In genomic region chr22:41216984-41217383, GRCh38 we compare ENCODE assay signal across 8 cellular contexts. TPM values are rescaled to one million over a fixed set of nuclear protein-coding genes. Genes with fewer than 3 reads are reported as not detected.
DNase-seq lines count a peak whose midpoint lies in the region; ATAC-seq and TF ChIP-seq lines count a peak whose summit lies in the region.

No MANE protein-coding gene starts in this region.

- peak overlapping the region; percentile 94 for H3K27ac Mint-ChIP-seq in osteocyte (ENCODE audit: unreplicated experiment)

- peaks cover 89% of the 10 kb centered on the region for H3K36me3 ChIP-seq in DOHH2 (ENCODE audit: control insufficient read depth, low read length)

- H3F3A ChIP-seq in DOHH2 (ENCODE audit: control insufficient read depth, insufficient read depth) = no peaks in the 10 kb centered on the region

- H3K4me3 ChIP-seq in DOHH2 (ENCODE audit: low read length) = no peak overlapping the region

- H3K4me2 ChIP-seq in DOHH2 (ENCODE audit: low read length) = peak overlapping the region; percentile 41; the same call in 1 of the 2 replicates

- peaks cover 29% of the 10 kb centered on the region for H3K4me1 Mint-ChIP-seq in osteocyte (ENCODE audit: unreplicated experiment)

- CTCF ChIA-PET in RWPE1 (lab: Yijun Ruan, JAX) = no interaction called here

- H3K27ac ChIP-seq in DOHH2 (ENCODE audit: low read depth, low read length) = peak overlapping the region; percentile 40; the same call in 1 of the 2 replicates
- H3K27ac ChIP-seq in RWPE1 = peak overlapping the region; percentile 99
- H3K27ac ChIP-seq in epithelial cell of prostate = peak overlapping the region; percentile 100

- POLR2A ChIA-PET in RWPE1 (lab: Yijun Ruan, JAX; ENCODE audit: low non-redundant PET) = no interaction called here

- ATAC-seq in HG02798 (IDR thresholded peaks at IDR 0.05; ENCODE audit: poor library complexity, unreplicated experiment) = no peak

- peaks cover 34% of the 10 kb centered on the region for H3K36me3 Mint-ChIP-seq in osteocyte (ENCODE audit: unreplicated experiment)

- H3K79me2 ChIP-seq in DOHH2 (ENCODE audit: control insufficient read depth, low read length) = peaks cover 2% of the 10 kb centered on the region; the same call in 1 of the 2 replicates

- H3K4me1 ChIP-seq in DOHH2 (ENCODE audit: control insufficient read depth, low read length) = peaks cover 21% of the 10 kb centered on the region

- H3K27me3 Mint-ChIP-seq in osteocyte (ENCODE audit: unreplicated experiment) = no peaks in the 10 kb centered on the region

- DNase-seq in RWPE1 (ENCODE audit: low spot score) = no peak
- DNase-seq in epithelial cell of prostate (ENCODE audit: low read depth, low spot score) = no peak
- DNase-seq in osteocyte (ENCODE audit: extremely low spot score, unreplicated experiment) = no peak
- no peak for DNase-seq in SIG-M5 treated with dmso at 0.1 percent for 504 hours (lab: John Stamatoyannopoulos, UW; ENCODE audit: unreplicated experiment)
- DNase-seq in NCI-H69 (lab: John Stamatoyannopoulos, UW) = no peak
- no peak for DNase-seq in stimulated activated CD4-positive, alpha-beta T cell treated with anti-CD3 and anti-CD28 coated beads, Interleukin-4, amount 100 ng/mL, for 24 hours

- no peak overlapping the region for H3K4me3 Mint-ChIP-seq in osteocyte (ENCODE audit: unreplicated experiment)

- no peaks in the 10 kb centered on the region for H3K27me3 ChIP-seq in DOHH2 (ENCODE audit: control insufficient read depth, low read length)

- no peaks in the 10 kb centered on the region for H3K9me3 ChIP-seq in DOHH2 (ENCODE audit: control insufficient read depth, insufficient read depth, low read length)

- H4K20me1 ChIP-seq in DOHH2 (ENCODE audit: control insufficient read depth, insufficient read depth, low read depth, low read length) = no peaks in the 10 kb centered on the region

- no peaks in the 10 kb centered on the region for H3K9me2 ChIP-seq in DOHH2 (replicated peaks; ENCODE audit: control insufficient read depth, low read length)

- no peaks in the 10 kb centered on the region for H3K9me3 Mint-ChIP-seq in osteocyte (ENCODE audit: unreplicated experiment)

- TF ChIP-seq CTCF in DOHH2 (IDR thresholded peaks at IDR 0.05; ENCODE audit: low read depth, low read length, poor library complexity, severe bottlenecking) (no peak), RWPE1 (conservative IDR thresholded peaks at IDR 0.05; ENCODE audit: low read depth) (no peak), osteocyte (IDR thresholded peaks at IDR 0.05) (no peak)

RNA-seq across cellular contexts. Expression of gene L3MBTL2, which starts 11.9 kb away (rescaled TPM):
- total RNA-seq in osteocyte = 25.9 and 26.4 TPM in 2 replicates

RNA-seq across cellular contexts. Expression of gene CHADL, which starts 23.7 kb away (rescaled TPM):
- 0.43 TPM in 1 of 2 replicates, not detected in the other for total RNA-seq in osteocyte

Comparison
In these comparisons a context has a peak if more than half of its experiments do, and no peak if none do; other contexts are left out.
1. H3K27ac ChIP-seq: peak in every context shown above with its lines; median percentile 100 in epithelial cell of prostate; 99 in RWPE1; 40 in DOHH2.